ENCODE assay signal across 18 cellular contexts in genomic region chr10:42981358-42982236, GRCh38.
DNase-seq lines count a peak whose midpoint lies in the region; ATAC-seq, FAIRE-seq and TF ChIP-seq lines count a peak whose summit lies in the region.
"Had no signal": no experiment of that assay in that cellular context is flagged by ENCODE, and none has a peak within 500 bp of the region (broad histone marks: within the 10 kb centered on the region; RNA-seq: fewer than 3 reads in every experiment).

No MANE protein-coding gene starts in this region.

- no peak overlapping the region for H3K27ac Mint-ChIP-seq in T-helper 17 cell
- H3K27ac Mint-ChIP-seq: activated T-helper 1 cell treated with anti-CD3 and anti-CD28 coated beads, Interleukin-12 subunit alpha, Interleukin-12 subunit beta, Interleukin-2, Interleukin-4 antibody, amounts not matched to agents 30 ng/mL and 10 ng/mL and 1 ng/mL, durations not matched to agents 14 hours and 24 hours and 36 hours had no signal

- FAIRE-seq in frontal cortex (lab: Jason Lieb, UNC): no peak
- FAIRE-seq: endothelial cell of umbilical vein, keratinocyte had no signal

- H3K4me2 ChIP-seq in BLaER1 (peak overlapping the region; percentile 71), osteoblast (ENCODE audit: insufficient read depth, low read length) (no peak overlapping the region)

- H3K9ac ChIP-seq in BLaER1: no peak overlapping the region

- peak overlapping the region; percentile 12 for H3K4me3 Mint-ChIP-seq in T-helper 17 cell
- H3K4me3 Mint-ChIP-seq: activated T-helper 1 cell treated with anti-CD3 and anti-CD28 coated beads, Interleukin-12 subunit alpha, Interleukin-12 subunit beta, Interleukin-2, Interleukin-4 antibody, amounts not matched to agents 30 ng/mL and 10 ng/mL and 1 ng/mL, durations not matched to agents 14 hours and 24 hours and 36 hours had no signal

- peaks cover 59% of the 10 kb centered on the region for H3K4me1 ChIP-seq in BLaER1
- H3K4me1 ChIP-seq in heart left ventricle: no peaks in the 10 kb centered on the region
- H3K4me1 ChIP-seq in osteoblast (ENCODE audit: insufficient read depth, low read length): no peaks in the 10 kb centered on the region

- no peaks in the 10 kb centered on the region for H3K36me3 ChIP-seq in BLaER1
- H3K36me3 ChIP-seq in heart left ventricle: no peaks in the 10 kb centered on the region
- H3K36me3 ChIP-seq in osteoblast (ENCODE audit: insufficient read depth, low read length): no peaks in the 10 kb centered on the region

- no peaks in the 10 kb centered on the region for H3K9me3 ChIP-seq in BLaER1
- no peaks in the 10 kb centered on the region for H3K9me3 ChIP-seq in T-helper 17 cell (ENCODE audit: control insufficient read depth, low read length, poor library complexity, severe bottlenecking)
- no peaks in the 10 kb centered on the region for H3K9me3 ChIP-seq in heart left ventricle
- H3K9me3 ChIP-seq in osteoblast (ENCODE audit: low read depth, low read length): no peaks in the 10 kb centered on the region

- WGBS in heart left ventricle, 4 donors: 67 to 68% (median 68%) methylated on average over 18 to 26 of the region's 26 CpGs

- ATAC-seq in T-helper 17 cell (no peak), heart left ventricle (peak in 1 of 4 donors; percentile 18)
- ATAC-seq: activated CD4-positive, CD25-positive, alpha-beta regulatory T cell treated with anti-CD3 and anti-CD28 coated beads, Interleukin-2, amount 50 U/mL, for 24 hours had no signal

- TF ChIP-seq POLR2A in heart left ventricle (IDR thresholded peaks at IDR 0.05): no peak

- TF ChIP-seq CTCF in heart left ventricle (IDR thresholded peaks at IDR 0.05) (no peak), osteoblast (IDR thresholded peaks at IDR 0.05; ENCODE audit: extremely low read depth, low read depth, low read length) (no peak)

- no peak overlapping the region for H2AFZ ChIP-seq in osteoblast (ENCODE audit: low read length)

- H3K27me3 ChIP-seq in BLaER1 (no peaks in the 10 kb centered on the region), heart left ventricle (no peaks in the 10 kb centered on the region), osteoblast (ENCODE audit: insufficient read depth, low read length) (no peaks in the 10 kb centered on the region)

- no peak overlapping the region for H3K27ac ChIP-seq in BLaER1
- H3K27ac ChIP-seq in heart left ventricle: no peak overlapping the region
- no peak overlapping the region for H3K27ac ChIP-seq in osteoblast (ENCODE audit: low read depth, low read length)

- DNase-seq in T-helper 17 cell (peak in 1 of 3 donors; percentile 5), heart left ventricle (peak in 4 of 5 donors; percentile 2 to 58 (median 18)), osteoblast (ENCODE audit: insufficient read length, low spot score, missing footprints) (peak; percentile 73), frontal cortex (ENCODE audit: low spot score in 2 of 2) (no peak), germinal center (ENCODE audit: low spot score) (no peak), T-helper 2 cell (no peak), NCI-H128 (lab: John Stamatoyannopoulos, UW; ENCODE audit: unreplicated experiment) (no peak)
- DNase-seq: amygdala, cerebellar nuclear complex, GF-D8, NCI-H187, NCI-H526, substantia nigra had no signal

- H4K20me1 ChIP-seq in BLaER1: no peaks in the 10 kb centered on the region
- no peaks in the 10 kb centered on the region for H4K20me1 ChIP-seq in osteoblast (ENCODE audit: insufficient read depth, low read length)

- H3K4me1 Mint-ChIP-seq in T-helper 17 cell: peaks cover 2% of the 10 kb centered on the region

- H3K4me3 ChIP-seq in BLaER1 (no peak overlapping the region), heart left ventricle (no peak overlapping the region), osteoblast (ENCODE audit: insufficient read depth, low read length) (no peak overlapping the region)

- peaks cover 13% of the 10 kb centered on the region for H3K27me3 Mint-ChIP-seq in T-helper 17 cell

- no peaks in the 10 kb centered on the region for H3K79me2 ChIP-seq in osteoblast (ENCODE audit: insufficient read depth, low read length)

- no peaks in the 10 kb centered on the region for H3K36me3 Mint-ChIP-seq in T-helper 17 cell (ENCODE audit: low read depth)

- intact Hi-C loops in heart left ventricle (cut with DNase I): no loop called here

Comparison
In these comparisons a context has a peak if more than half of its experiments do, and no peak if none do; other contexts are left out.
1. DNase-seq: peak in heart left ventricle (4 of 5) and osteoblast (single experiment); none in frontal cortex (0 of 2), germinal center (single experiment), T-helper 2 cell (0 of 5) and NCI-H128 (single experiment).